Comparison of ENCODE assay signal across 8 cellular contexts in genomic region chr7:36153571-36154097, GRCh38. TPM values are rescaled to one million over a fixed set of nuclear protein-coding genes. Genes with fewer than 3 reads are reported as not detected.
A peak's percentile ranks its signal among the peaks of the same experiment; 100 is the strongest.
DNase-seq lines count a peak whose midpoint lies in the region; ATAC-seq and TF ChIP-seq lines count a peak whose summit lies in the region.

No MANE protein-coding gene starts in this region.

- H3K9ac ChIP-seq in SK-N-MC (ENCODE audit: insufficient read length), result peak overlapping the region; percentile 67

- H3K4me3 ChIP-seq in SK-N-MC (peak overlapping the region; percentile 93), dorsolateral prefrontal cortex (peak overlapping the region; percentile 52 to 98 (median 87)), mononuclear cell (ENCODE audit: low read length) (peak overlapping the region; percentile 86), upper lobe of left lung (peak overlapping the region; percentile 52 to 92 (median 82))

- H3K27me3 ChIP-seq in dorsolateral prefrontal cortex, result no peaks in the 10 kb centered on the region
- H3K27me3 ChIP-seq in mononuclear cell (ENCODE audit: insufficient read depth, low read length), result no peaks in the 10 kb centered on the region
- H3K27me3 ChIP-seq in upper lobe of left lung, result no peaks in the 10 kb centered on the region

- H3K4me1 ChIP-seq in mononuclear cell (ENCODE audit: insufficient read depth, low read length) (peaks cover 36% of the 10 kb centered on the region), upper lobe of left lung (peaks cover 27 to 41% (median 38%) of the 10 kb centered on the region in 4 donors)

- peak in 1 of 56 donors; percentile 7 for TF ChIP-seq CTCF in dorsolateral prefrontal cortex (IDR thresholded peaks at IDR 0.05 in 54 of 56, conservative IDR thresholded peaks at IDR 0.05 in 2 of 56; ENCODE audit: low read depth in 1 of 56, partially characterized antibody in 56 of 56)
- no peak for TF ChIP-seq CTCF in upper lobe of left lung (IDR thresholded peaks at IDR 0.05)

- TF ChIP-seq EP300 in upper lobe of left lung (IDR thresholded peaks at IDR 0.05), result no peak

- 7 to 32% methylated on average over 3 to 15 of the region's 32 CpGs for whole genome bisulfite sequencing in upper lobe of left lung, 2 donors

- DNase-seq in SK-N-MC (ENCODE audit: low read depth, low spot score) (no peak), dorsolateral prefrontal cortex (peak in 1 of 10 donors; percentile 58), upper lobe of left lung (peak in 1 of 2 donors; percentile 46), foreskin melanocyte (no peak)

- H3K36me3 ChIP-seq in SK-N-MC (ENCODE audit: insufficient read depth, low read length) (no peaks in the 10 kb centered on the region), upper lobe of left lung (no peaks in the 10 kb centered on the region)

- intact Hi-C loops in dorsolateral prefrontal cortex (cut with DNase I), result loop anchor here (2.0 kb wide), 1 partner anchor 127 kb away; no protein-coding TSS in a partner anchor

- H3K27ac ChIP-seq in SK-N-MC, result no peak overlapping the region
- H3K27ac ChIP-seq in dorsolateral prefrontal cortex, result peak overlapping the region in 58 of 59 donors; percentile 71 to 97 (median 89)
- H3K27ac ChIP-seq in upper lobe of left lung, result peak overlapping the region; percentile 79 to 94 (median 83)

- H3K9me3 ChIP-seq in SK-N-MC (ENCODE audit: low read depth, low read length), result no peaks in the 10 kb centered on the region
- H3K9me3 ChIP-seq in mononuclear cell (ENCODE audit: low read depth, low read length), result no peaks in the 10 kb centered on the region
- peaks cover 0 to 2% (median under 1%) of the 10 kb centered on the region in 4 donors for H3K9me3 ChIP-seq in upper lobe of left lung

- ATAC-seq in GM18868 (IDR thresholded peaks at IDR 0.05; ENCODE audit: unreplicated experiment) (peak; percentile 11), HG02884 (IDR thresholded peaks at IDR 0.05; ENCODE audit: unreplicated experiment) (peak; percentile 12), upper lobe of left lung (ENCODE audit: low FRiP score in 2 of 2) (no peak), HG03469 (IDR thresholded peaks at IDR 0.05; ENCODE audit: unreplicated experiment) (no peak)

- no peak for TF ChIP-seq POLR2A in upper lobe of left lung (IDR thresholded peaks at IDR 0.05)

RNA-seq across cellular contexts. Expression of gene EEPD1, which starts 0.6 kb away (rescaled TPM):
- total RNA-seq in dorsolateral prefrontal cortex (10 to 100 TPM in 119 of 120 experiments, 1 to 10 TPM in 1; 9.9 to 35.5 (median 17.5) TPM), mononuclear cell (4.1 TPM), upper lobe of left lung (10 to 100 TPM in 4 of 6 donors, 1 to 10 TPM in 2; 5.9 to 25.1 (median 11.2) TPM)

Comparison
In these comparisons a context has a peak if more than half of its experiments do, and no peak if none do; other contexts are left out.
1. ATAC-seq: peak in GM18868 (single experiment) and HG02884 (single experiment); none in upper lobe of left lung (0 of 2) and HG03469 (single experiment).
2. Peak in every context shown above with its lines, with median percentiles within 50 percentile points of each other: H3K4me3 ChIP-seq.